ENCODE assay signal across 9 cellular contexts in genomic region chr4:169810325-169811323, GRCh38. TPM values are rescaled to one million over a fixed set of nuclear protein-coding genes. Genes with fewer than 3 reads are reported as not detected.
DNase-seq lines count a peak whose midpoint lies in the region; ATAC-seq, FAIRE-seq and TF ChIP-seq lines count a peak whose summit lies in the region.
"Had no signal": no experiment of that assay in that cellular context is flagged by ENCODE, and none has a peak within 500 bp of the region (broad histone marks: within the 10 kb centered on the region; RNA-seq: fewer than 3 reads in every experiment).

No MANE protein-coding gene starts in this region.

- no peaks in the 10 kb centered on the region for H3K27me3 Mint-ChIP-seq in MCF 10A (ENCODE audit: insufficient read depth, unreplicated experiment)

- no peaks in the 10 kb centered on the region for H3K36me3 Mint-ChIP-seq in MCF 10A (ENCODE audit: insufficient read depth, unreplicated experiment)

- ATAC-seq in thoracic aorta (ENCODE audit: insufficient number of reproducible peaks, low FRiP score, low read depth): no peak
- no peak for ATAC-seq in HG03045 (IDR thresholded peaks at IDR 0.05; ENCODE audit: unreplicated experiment)

- H3K27ac Mint-ChIP-seq in MCF 10A (ENCODE audit: low read depth, unreplicated experiment): no peak overlapping the region

- H3K27me3 ChIP-seq in BE2C (no peaks in the 10 kb centered on the region), kidney epithelial cell (ENCODE audit: control insufficient read depth, insufficient read depth, low read length) (no peaks in the 10 kb centered on the region), thoracic aorta (replicated peaks; ENCODE audit: insufficient read depth) (no peaks in the 10 kb centered on the region)
- H3K27me3 ChIP-seq: SJSA1 had no signal

- intact Hi-C loops in MCF 10A (cut with micrococcal nuclease): loop anchor here (1.0 to 5.0 kb wide), 4 partner anchors 197 to 280 kb away; partner anchors contain the start of gene MFAP3L

- H3K36me3 ChIP-seq in BE2C (no peaks in the 10 kb centered on the region), kidney epithelial cell (ENCODE audit: control insufficient read depth, insufficient read depth, low read length) (no peaks in the 10 kb centered on the region), thoracic aorta (no peaks in the 10 kb centered on the region)
- H3K36me3 ChIP-seq: SJSA1 had no signal

- H3K4me1 ChIP-seq in BE2C (peaks cover 4% of the 10 kb centered on the region), thoracic aorta (ENCODE audit: control insufficient read depth in 1 of 2, low read depth in 2 of 2) (no peaks in the 10 kb centered on the region)
- H3K4me1 ChIP-seq: SJSA1 had no signal

- H3K4me1 Mint-ChIP-seq in MCF 10A (ENCODE audit: insufficient read depth, unreplicated experiment): no peaks in the 10 kb centered on the region

- POLR2A ChIA-PET in MCF 10A (lab: Yijun Ruan, JAX): interaction anchor here (1.0 to 2.0 kb wide), 4 partner anchors 188 to 257 kb away, joined by 3 to 14 read pairs (median 5); partner anchors contain the start of gene MFAP3L

- no peak overlapping the region for H3K27ac ChIP-seq in thoracic aorta
- H3K27ac ChIP-seq: SJSA1 had no signal

- H3K4me3 ChIP-seq in BE2C (ENCODE audit: low read depth, low read length): no peak overlapping the region
- H3K4me3 ChIP-seq in kidney epithelial cell (ENCODE audit: low read depth, low read length): no peak overlapping the region
- no peak overlapping the region for H3K4me3 ChIP-seq in thoracic aorta
- H3K4me3 ChIP-seq: SJSA1 had no signal

- no TSS peak for BruUV-seq in MCF 10A (replicated peaks; lab: Mats Ljungman, UMichigan)

- CTCF ChIA-PET in MCF 10A (lab: Yijun Ruan, JAX): interaction anchor here (0.6 to 4.2 kb wide), 49 partner anchors 10 to 1625 kb away, joined by 3 to 86 read pairs (median 6); partner anchors contain the start of genes AADAT, HPF1, MFAP3L and NEK1

- TF ChIP-seq POLR2A in GM12891 (IDR thresholded peaks at IDR 0.05; ENCODE audit: low read depth, low read length): no peak

- H3K9me3 ChIP-seq in BE2C: no peaks in the 10 kb centered on the region
- H3K9me3 ChIP-seq in thoracic aorta: peaks cover 2% of the 10 kb centered on the region
- H3K9me3 ChIP-seq: SJSA1 had no signal

- no peaks in the 10 kb centered on the region for H3K9me3 Mint-ChIP-seq in MCF 10A (ENCODE audit: unreplicated experiment)

- DNase-seq in BE2C (peak; percentile 54), GM12891 (ENCODE audit: insufficient read length, low spot score) (peak; percentile 20), HS-27A (ENCODE audit: low read depth) (peak; percentile 29), NCI-H748 treated with DMSO at 0.1 percent for 48 hours (lab: John Stamatoyannopoulos, UW) (peak; percentile 19), MCF 10A (ENCODE audit: unreplicated experiment) (peak; percentile 86), kidney epithelial cell (ENCODE audit: low read depth) (peak; percentile 39), thoracic aorta (ENCODE audit: low spot score) (no peak)

- peak; percentile 51 for FAIRE-seq in GM12891 (lab: Jason Lieb, UNC)

- H3K4me3 Mint-ChIP-seq in MCF 10A (ENCODE audit: unreplicated experiment): no peak overlapping the region

- TF ChIP-seq CTCF in BE2C (IDR thresholded peaks at IDR 0.05; ENCODE audit: low read depth, low read length) (peak; percentile 88), MCF 10A (IDR thresholded peaks at IDR 0.05; ENCODE audit: unreplicated experiment) (peak; percentile 64), kidney epithelial cell (IDR thresholded peaks at IDR 0.05; ENCODE audit: insufficient read depth, low read length, poor library complexity, severe bottlenecking) (peak; percentile 82), thoracic aorta (IDR thresholded peaks at IDR 0.05) (peak; percentile 75)

TF ChIP-seq in GM12891, 5 proteins besides CTCF, POLR2A, EP300 and RAD21:
- no peak for TF ChIP-seq POU2F2 (IDR thresholded peaks at IDR 0.05; ENCODE audit: low read depth, low read length)

RNA-seq across cellular contexts. Expression of gene HPF1, which starts 52.9 kb away (rescaled TPM):
- 14.7 TPM for polyA plus RNA-seq in BE2C (2012; ENCODE audit: insufficient read depth, insufficient read length, low read depth)
- polyA plus RNA-seq in GM12891 (2012; ENCODE audit: low read depth, missing spikeins): 18.4 TPM
- total RNA-seq in MCF 10A (2022) (15.6 and 17.4 TPM in 2 replicates), kidney epithelial cell (35.2 and 36.1 TPM in 2 replicates), thoracic aorta (10 to 100 TPM; 18.7 to 50.7 TPM)
